2 cellular contexts compared by ENCODE assay signal in the genomic region with DNA sequence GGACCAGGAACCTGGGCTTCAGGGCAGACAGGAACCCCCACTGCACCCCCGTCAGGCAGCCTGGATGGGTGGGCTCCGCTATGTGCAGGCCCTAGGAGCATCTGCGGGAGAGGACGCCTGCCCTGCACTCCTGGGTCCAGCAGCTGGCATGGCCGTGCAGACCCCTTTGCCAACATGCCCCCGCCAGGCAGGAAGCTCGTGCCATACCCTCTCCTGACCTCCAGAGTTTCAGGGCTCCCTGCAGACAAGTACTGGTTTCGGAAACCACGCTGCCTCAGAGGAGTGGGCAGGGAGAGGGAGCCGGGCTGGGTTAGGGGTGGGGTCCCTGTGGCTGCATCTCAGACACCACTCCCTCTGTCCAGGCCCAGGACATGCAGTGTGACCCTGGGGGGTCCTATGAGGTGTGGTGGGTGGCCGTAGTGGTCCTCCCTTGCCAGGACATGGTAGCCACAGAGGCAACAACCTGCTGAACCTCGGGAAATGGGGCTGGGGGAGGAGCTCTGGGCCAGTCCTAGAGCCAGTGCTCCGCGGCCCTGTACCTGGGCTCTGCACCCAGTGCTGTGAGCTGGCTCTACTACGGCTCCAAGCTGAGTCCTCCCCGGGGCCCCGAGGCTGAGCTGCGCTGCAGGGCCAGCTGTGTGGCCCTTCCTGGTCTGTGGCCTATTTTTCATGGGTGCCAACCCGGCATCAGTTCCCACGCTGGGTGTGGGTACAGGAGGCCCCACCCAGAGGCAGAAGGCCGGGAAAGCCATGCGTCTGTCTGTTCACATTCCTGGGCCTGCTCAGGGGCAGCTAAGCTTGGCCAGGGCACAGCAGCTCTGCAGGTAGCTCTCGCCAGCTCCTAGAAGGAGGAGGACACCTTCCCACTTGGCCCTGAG.
TF ChIP-seq lines count a peak whose summit lies in the region.

No MANE protein-coding gene starts in this region.

TF ChIP-seq in K562, 482 proteins besides CTCF, POLR2A, EP300 and RAD21:
- TF ChIP-seq ARID3A (IDR thresholded peaks at IDR 0.05; ENCODE audit: borderline replicate concordance, low read depth, low read length) (no peak), SAFB (IDR thresholded peaks at IDR 0.05; ENCODE audit: borderline replicate concordance, low read depth, low read length) (no peak), RBM17 (IDR thresholded peaks at IDR 0.05; ENCODE audit: borderline replicate concordance, low read depth, low read length) (no peak), ZNF780A (CRISPR knock-in tag; IDR thresholded peaks at IDR 0.05) (no peak)

TF ChIP-seq in GM12891, 5 proteins besides CTCF, POLR2A, EP300 and RAD21:
- no peak for TF ChIP-seq POU2F2 (IDR thresholded peaks at IDR 0.05; ENCODE audit: low read depth, low read length)
- no peak for TF ChIP-seq SPI1 (IDR thresholded peaks at IDR 0.05; ENCODE audit: low read depth, low read length)
